In the genomic region with DNA sequence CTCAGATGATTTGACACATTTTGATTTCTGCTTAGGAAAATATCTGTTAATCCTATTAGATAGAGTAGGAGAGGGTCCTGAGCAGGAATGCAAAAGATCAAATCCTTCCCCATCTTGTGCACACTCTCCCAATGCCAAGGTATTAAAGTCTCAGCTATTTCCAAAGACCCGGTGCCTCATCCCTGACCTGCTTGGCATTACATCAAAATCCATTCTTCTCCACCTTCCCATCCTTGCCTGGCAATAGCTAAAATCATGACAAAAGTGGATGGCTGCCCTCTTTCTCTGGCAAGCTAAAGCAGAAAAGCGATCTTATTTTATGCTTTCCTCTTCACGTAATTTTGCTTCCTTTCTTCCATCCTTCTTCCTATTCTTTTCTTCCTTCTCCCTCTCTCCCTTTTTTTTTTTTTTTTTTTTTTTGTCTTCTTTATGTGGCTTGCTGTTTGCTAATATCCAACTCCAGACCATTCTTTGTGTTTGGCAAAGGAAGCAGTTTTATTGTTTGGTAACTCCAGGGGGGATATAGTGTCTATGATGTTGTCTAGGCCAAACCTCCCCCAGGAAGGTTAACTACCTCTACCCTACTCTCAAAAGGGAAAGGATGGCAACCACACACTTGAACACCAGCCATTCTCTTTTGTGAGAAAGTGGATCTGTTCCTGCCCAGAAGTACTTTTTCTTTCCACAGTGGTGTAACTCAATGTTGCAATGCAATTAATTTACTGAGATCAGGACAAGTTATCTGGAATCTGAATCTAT, we compare ENCODE assay signal across 2 cellular contexts.
TF ChIP-seq lines count a peak whose summit lies in the region.

No MANE protein-coding gene starts in this region.

TF ChIP-seq in GM23338, 12 proteins besides CTCF, POLR2A, EP300 and RAD21 (continues in another document):
- TF ChIP-seq JUNB (IDR thresholded peaks at IDR 0.05; ENCODE audit: unreplicated experiment) (no peak), STAT1 (IDR thresholded peaks at IDR 0.05; ENCODE audit: unreplicated experiment) (no peak), EZH2 (IDR thresholded peaks at IDR 0.05; ENCODE audit: low read depth, unreplicated experiment) (no peak), ETS1 (IDR thresholded peaks at IDR 0.05) (no peak), CREB1 (CRISPR knock-in tag; IDR thresholded peaks at IDR 0.05; ENCODE audit: low read depth) (no peak), EZH2phosphoT487 (IDR thresholded peaks at IDR 0.05; ENCODE audit: unreplicated experiment) (no peak), ZNF114 (CRISPR knock-in tag; IDR thresholded peaks at IDR 0.05) (no peak), POLR2AphosphoS5 (IDR thresholded peaks at IDR 0.05; ENCODE audit: low read depth) (no peak), ZNF331 (CRISPR knock-in tag; IDR thresholded peaks at IDR 0.05; ENCODE audit: low read depth) (no peak)
- TF ChIP-seq, protein P1, sequence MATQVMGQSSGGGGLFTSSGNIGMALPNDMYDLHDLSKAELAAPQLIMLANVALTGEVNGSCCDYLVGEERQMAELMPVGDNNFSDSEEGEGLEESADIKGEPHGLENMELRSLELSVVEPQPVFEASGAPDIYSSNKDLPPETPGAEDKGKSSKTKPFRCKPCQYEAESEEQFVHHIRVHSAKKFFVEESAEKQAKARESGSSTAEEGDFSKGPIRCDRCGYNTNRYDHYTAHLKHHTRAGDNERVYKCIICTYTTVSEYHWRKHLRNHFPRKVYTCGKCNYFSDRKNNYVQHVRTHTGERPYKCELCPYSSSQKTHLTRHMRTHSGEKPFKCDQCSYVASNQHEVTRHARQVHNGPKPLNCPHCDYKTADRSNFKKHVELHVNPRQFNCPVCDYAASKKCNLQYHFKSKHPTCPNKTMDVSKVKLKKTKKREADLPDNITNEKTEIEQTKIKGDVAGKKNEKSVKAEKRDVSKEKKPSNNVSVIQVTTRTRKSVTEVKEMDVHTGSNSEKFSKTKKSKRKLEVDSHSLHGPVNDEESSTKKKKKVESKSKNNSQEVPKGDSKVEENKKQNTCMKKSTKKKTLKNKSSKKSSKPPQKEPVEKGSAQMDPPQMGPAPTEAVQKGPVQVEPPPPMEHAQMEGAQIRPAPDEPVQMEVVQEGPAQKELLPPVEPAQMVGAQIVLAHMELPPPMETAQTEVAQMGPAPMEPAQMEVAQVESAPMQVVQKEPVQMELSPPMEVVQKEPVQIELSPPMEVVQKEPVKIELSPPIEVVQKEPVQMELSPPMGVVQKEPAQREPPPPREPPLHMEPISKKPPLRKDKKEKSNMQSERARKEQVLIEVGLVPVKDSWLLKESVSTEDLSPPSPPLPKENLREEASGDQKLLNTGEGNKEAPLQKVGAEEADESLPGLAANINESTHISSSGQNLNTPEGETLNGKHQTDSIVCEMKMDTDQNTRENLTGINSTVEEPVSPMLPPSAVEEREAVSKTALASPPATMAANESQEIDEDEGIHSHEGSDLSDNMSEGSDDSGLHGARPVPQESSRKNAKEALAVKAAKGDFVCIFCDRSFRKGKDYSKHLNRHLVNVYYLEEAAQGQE (IDR thresholded peaks at IDR 0.05; ENCODE audit: unreplicated experiment) = no peak

TF ChIP-seq in H1, 55 proteins besides CTCF, POLR2A, EP300 and RAD21:
- TF ChIP-seq FOSL1 (IDR thresholded peaks at IDR 0.05; ENCODE audit: insufficient read depth, low read depth, low read length) = no peak
- no peak for TF ChIP-seq CEBPB (IDR thresholded peaks at IDR 0.05; ENCODE audit: low read depth, low read length)
- no peak for TF ChIP-seq SIN3A (conservative IDR thresholded peaks at IDR 0.05 in 1 of 2, IDR thresholded peaks at IDR 0.05 in 1 of 2; ENCODE audit: low read depth in 1 of 2, low read length in 2 of 2)
- no peak for TF ChIP-seq GABPA (IDR thresholded peaks at IDR 0.05; ENCODE audit: borderline replicate concordance, insufficient read depth, low read length)
- no peak for TF ChIP-seq KDM1A (IDR thresholded peaks at IDR 0.05; ENCODE audit: borderline replicate concordance, low read length)
- no peak for TF ChIP-seq KDM5A (IDR thresholded peaks at IDR 0.05; ENCODE audit: low read length)
- no peak for TF ChIP-seq JUN (IDR thresholded peaks at IDR 0.05; ENCODE audit: low read depth, low read length)
- TF ChIP-seq NRF1 (IDR thresholded peaks at IDR 0.05; ENCODE audit: low read depth, low read length) = no peak
- TF ChIP-seq RFX5 (IDR thresholded peaks at IDR 0.05; ENCODE audit: borderline replicate concordance, low read depth, low read length) = no peak
- TF ChIP-seq CHD2 (IDR thresholded peaks at IDR 0.05; ENCODE audit: low read length) = no peak
- no peak for TF ChIP-seq BACH1 (IDR thresholded peaks at IDR 0.05; ENCODE audit: low read length)
- TF ChIP-seq TAF1 (IDR thresholded peaks at IDR 0.05; ENCODE audit: low read depth, low read length) = no peak
- no peak for TF ChIP-seq EZH2 (IDR thresholded peaks at IDR 0.05; ENCODE audit: low read depth, low read length, severe bottlenecking)
- TF ChIP-seq RBBP5 (IDR thresholded peaks at IDR 0.05; ENCODE audit: borderline replicate concordance, low read depth, low read length) = no peak
- no peak for TF ChIP-seq SIRT6 (IDR thresholded peaks at IDR 0.05; ENCODE audit: low read length)
- TF ChIP-seq YY1 (IDR thresholded peaks at IDR 0.05; ENCODE audit: low read depth, low read length) = no peak
- no peak for TF ChIP-seq PHF8 (conservative IDR thresholded peaks at IDR 0.05; ENCODE audit: low read depth, low read length)
- TF ChIP-seq SP1 (IDR thresholded peaks at IDR 0.05; ENCODE audit: low read depth, low read length) = no peak
- TF ChIP-seq SP2 (IDR thresholded peaks at IDR 0.05; ENCODE audit: low read length) = no peak
- no peak for TF ChIP-seq TAF7 (optimal IDR thresholded peaks at IDR 0.05; ENCODE audit: borderline replicate concordance, low read depth, low read length)
